ENCODE assay signal across 9 cellular contexts in genomic region chr9:127132921-127133647, GRCh38. TPM values are rescaled to one million over a fixed set of nuclear protein-coding genes. Genes with fewer than 3 reads are reported as not detected.
DNase-seq lines count a peak whose midpoint lies in the region; ATAC-seq and TF ChIP-seq lines count a peak whose summit lies in the region.
"Had no signal": no experiment of that assay in that cellular context is flagged by ENCODE, and none has a peak within 500 bp of the region (broad histone marks: within the 10 kb centered on the region; RNA-seq: fewer than 3 reads in every experiment).

No MANE protein-coding gene starts in this region.

- peak overlapping the region; percentile 39 for H3K27ac ChIP-seq in cardiac muscle cell
- peak overlapping the region; percentile 52 for H3K27ac ChIP-seq in colonic mucosa
- H3K27ac ChIP-seq: neutrophil had no signal

- H3K9ac ChIP-seq in colonic mucosa (ENCODE audit: low read depth in 2 of 2, low read length in 2 of 2) (no peak overlapping the region), mucosa of stomach (ENCODE audit: low read length) (peak overlapping the region; percentile 35)

- no peaks in the 10 kb centered on the region for H3K36me3 Mint-ChIP-seq in type B pancreatic cell

- H3K4me3 Mint-ChIP-seq in type B pancreatic cell: no peak overlapping the region

- H3K4me3 ChIP-seq in cardiac muscle cell (no peak overlapping the region), colonic mucosa (no peak overlapping the region), mucosa of stomach (ENCODE audit: low read length) (no peak overlapping the region)

- H3K4me1 ChIP-seq in cardiac muscle cell (ENCODE audit: low read depth): peaks cover 33% of the 10 kb centered on the region
- H3K4me1 ChIP-seq in colonic mucosa: no peaks in the 10 kb centered on the region
- peaks cover 59% of the 10 kb centered on the region for H3K4me1 ChIP-seq in mucosa of stomach (ENCODE audit: control insufficient read depth, insufficient read depth, low read length)

- H3K27me3 Mint-ChIP-seq in type B pancreatic cell: no peaks in the 10 kb centered on the region

- intact Hi-C loops in Right ventricle myocardium inferior (cut with DNase I) (no loop called here), colonic mucosa (cut with DNase I) (no loop called here)

- DNase-seq in cardiac muscle cell (ENCODE audit: low read depth in 1 of 2, low spot score in 1 of 2): peak in 1 of 2 donors; percentile 29
- no peak for DNase-seq in Right ventricle myocardium inferior (ENCODE audit: missing footprints)
- DNase-seq in colonic mucosa: no peak
- DNase-seq in type B pancreatic cell (ENCODE audit: extremely low spot score, unreplicated experiment): no peak
- no peak for DNase-seq in RKO (ENCODE audit: low spot score)
- no peak for DNase-seq in AG08396 (ENCODE audit: low spot score)
- no peak for DNase-seq in COLO829 (ENCODE audit: low spot score)

- H3K27ac Mint-ChIP-seq in type B pancreatic cell: no peak overlapping the region

- peaks cover 46% of the 10 kb centered on the region for H3K4me1 Mint-ChIP-seq in type B pancreatic cell (ENCODE audit: unreplicated experiment)

- no peak for ATAC-seq in Right ventricle myocardium inferior

- no peaks in the 10 kb centered on the region for H3K9me3 Mint-ChIP-seq in type B pancreatic cell

- H3K36me3 ChIP-seq in cardiac muscle cell (no peaks in the 10 kb centered on the region), colonic mucosa (no peaks in the 10 kb centered on the region), mucosa of stomach (ENCODE audit: control insufficient read depth, insufficient read depth, low read length) (no peaks in the 10 kb centered on the region)
- H3K36me3 ChIP-seq: neutrophil had no signal

- TF ChIP-seq CTCF in cardiac muscle cell (IDR thresholded peaks at IDR 0.05; ENCODE audit: low read depth, low read length) (no peak), colonic mucosa (IDR thresholded peaks at IDR 0.05) (no peak), type B pancreatic cell (conservative IDR thresholded peaks at IDR 0.05) (no peak)

- no peaks in the 10 kb centered on the region for H3K27me3 ChIP-seq in cardiac muscle cell
- no peaks in the 10 kb centered on the region for H3K27me3 ChIP-seq in colonic mucosa
- H3K27me3 ChIP-seq in mucosa of stomach (ENCODE audit: control insufficient read depth, insufficient read depth, low read length): no peaks in the 10 kb centered on the region
- H3K27me3 ChIP-seq: neutrophil had no signal

- H3K9me3 ChIP-seq in cardiac muscle cell (ENCODE audit: low read depth): no peaks in the 10 kb centered on the region
- no peaks in the 10 kb centered on the region for H3K9me3 ChIP-seq in colonic mucosa
- no peaks in the 10 kb centered on the region for H3K9me3 ChIP-seq in mucosa of stomach (ENCODE audit: control insufficient read depth, low read length)
- H3K9me3 ChIP-seq: neutrophil had no signal

RNA-seq across cellular contexts. Expression of gene ANGPTL2, which starts 10.6 kb away (rescaled TPM):
- 3.6 and 5.8 TPM in 2 replicates for total RNA-seq in cardiac muscle cell
- polyA plus RNA-seq in cardiac muscle cell: 3.0 and 6.7 TPM in 2 replicates
- total RNA-seq in Right ventricle myocardium inferior: 37.1 TPM
- 10 to 100 TPM in 1 of 2 donors, 1 to 10 TPM in 1; 2.7 to 15.1 TPM for total RNA-seq in colonic mucosa
- total RNA-seq in type B pancreatic cell (ENCODE audit: low replicate concordance): 5.4 and 20.6 TPM in 2 replicates
